Comparison of ENCODE assay signal across 1 cellular context in the genomic region with DNA sequence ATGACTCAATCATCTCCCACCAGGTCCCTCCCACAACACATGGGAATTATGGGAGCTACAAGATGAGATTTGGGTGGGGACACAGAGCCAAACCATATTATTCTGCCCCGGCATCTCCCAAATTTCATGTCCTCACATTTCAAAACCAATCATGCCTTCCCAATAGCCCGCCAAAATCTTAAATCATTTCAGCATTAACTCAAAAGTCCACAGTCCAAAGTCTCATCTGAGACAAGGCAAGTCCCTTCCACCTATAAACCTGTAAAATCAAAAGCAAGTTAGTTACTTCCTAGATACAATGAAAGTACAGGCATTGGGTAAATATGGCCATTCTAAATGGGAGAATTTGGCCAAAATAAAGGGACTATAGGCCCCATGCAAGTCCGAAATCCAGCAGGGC. TPM values are rescaled to one million over a fixed set of nuclear protein-coding genes. Genes with fewer than 3 reads are reported as not detected.
"Had no signal": no experiment of that assay in that cellular context is flagged by ENCODE, and none has a peak within 500 bp of the region (broad histone marks: within the 10 kb centered on the region; RNA-seq: fewer than 3 reads in every experiment).

No MANE protein-coding gene starts in this region.

RNA-seq across cellular contexts. Expression of gene MYLK, which starts 6.0 kb away (rescaled TPM):
- total RNA-seq: NCI-H460 had no signal
